11 cellular contexts compared by ENCODE assay signal in the genomic region with DNA sequence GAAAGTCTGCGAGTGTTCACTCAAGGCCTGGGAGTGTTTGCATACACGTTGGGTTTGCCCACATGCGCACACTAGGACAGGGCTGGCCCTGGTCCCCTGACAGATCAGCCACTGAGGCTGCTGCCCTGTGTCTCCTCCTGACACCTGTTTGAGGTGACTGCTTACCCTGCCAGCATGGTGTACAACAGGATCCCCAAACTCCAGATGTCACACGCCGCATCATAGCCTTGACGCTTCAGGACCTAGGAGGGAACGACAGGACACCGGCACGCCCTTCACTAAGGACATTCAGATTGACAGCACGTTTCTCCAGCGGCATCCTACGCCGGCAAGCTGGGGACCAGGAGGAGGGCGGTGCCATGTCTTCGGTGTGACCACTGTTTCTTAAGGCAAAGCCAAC. TPM values are rescaled to one million over a fixed set of nuclear protein-coding genes. Genes with fewer than 3 reads are reported as not detected.
DNase-seq lines count a peak whose midpoint lies in the region; ATAC-seq and TF ChIP-seq lines count a peak whose summit lies in the region.
"Had no signal": no experiment of that assay in that cellular context is flagged by ENCODE, and none has a peak within 500 bp of the region (broad histone marks: within the 10 kb centered on the region; RNA-seq: fewer than 3 reads in every experiment).

No MANE protein-coding gene starts in this region.

- H3K9me3 ChIP-seq in upper lobe of right lung = no peaks in the 10 kb centered on the region

- no peak for DNase-seq in activated naive CD4-positive, alpha-beta T cell (lab: John Stamatoyannopoulos, UW)
- DNase-seq in RPMI8226 = peak; percentile 50
- peak; percentile 26 for DNase-seq in upper lobe of right lung
- no peak for DNase-seq in foreskin fibroblast
- DNase-seq in NCI-H2029 (lab: John Stamatoyannopoulos, UW) = no peak
- no peak for DNase-seq in epidermal melanocyte (ENCODE audit: insufficient read length, low spot score)
- DNase-seq: cerebellar nuclear complex, islet precursor cell, PC-9 had no signal

- H3K27ac Mint-ChIP-seq in activated naive CD4-positive, alpha-beta T cell treated with anti-CD3 and anti-CD28 coated beads, Interleukin-2, amount 50 U/mL, for 24 hours = peak overlapping the region; percentile 89

- intact Hi-C loops in upper lobe of right lung (cut with DNase I) = no loop called here

- H3K27me3 ChIP-seq in upper lobe of right lung = no peaks in the 10 kb centered on the region

- no peak overlapping the region for H3K4me3 ChIP-seq in upper lobe of right lung
- H3K4me3 ChIP-seq in foreskin fibroblast (ENCODE audit: low read depth in 1 of 2, low read length in 2 of 2) = no peak overlapping the region
- H3K4me3 ChIP-seq: PC-9 had no signal

- H3K4me3 Mint-ChIP-seq in activated naive CD4-positive, alpha-beta T cell treated with anti-CD3 and anti-CD28 coated beads, Interleukin-2, amount 50 U/mL, for 24 hours = no peak overlapping the region

- H3K27me3 Mint-ChIP-seq in activated naive CD4-positive, alpha-beta T cell treated with anti-CD3 and anti-CD28 coated beads, Interleukin-2, amount 50 U/mL, for 24 hours = no peaks in the 10 kb centered on the region

- no peak overlapping the region for H3K27ac ChIP-seq in upper lobe of right lung
- H3K27ac ChIP-seq: PC-9 had no signal

- TF ChIP-seq CTCF in upper lobe of right lung (IDR thresholded peaks at IDR 0.05) = no peak
- TF ChIP-seq CTCF in foreskin fibroblast (IDR thresholded peaks at IDR 0.05; ENCODE audit: low read depth, low read length) = no peak

- H3K4me1 ChIP-seq in upper lobe of right lung = peaks cover 10% of the 10 kb centered on the region

- peak; percentile 19 for ATAC-seq in HG02759 (IDR thresholded peaks at IDR 0.05; ENCODE audit: unreplicated experiment)
- ATAC-seq in upper lobe of right lung = no peak

- H3K36me3 ChIP-seq in upper lobe of right lung = peaks cover 78% of the 10 kb centered on the region

- H3K4me1 Mint-ChIP-seq in activated naive CD4-positive, alpha-beta T cell treated with anti-CD3 and anti-CD28 coated beads, Interleukin-2, amount 50 U/mL, for 24 hours = peaks cover 69% of the 10 kb centered on the region

- peaks cover 9% of the 10 kb centered on the region for H3K36me3 Mint-ChIP-seq in activated naive CD4-positive, alpha-beta T cell treated with anti-CD3 and anti-CD28 coated beads, Interleukin-2, amount 50 U/mL, for 24 hours

- peaks cover 6% of the 10 kb centered on the region for H3K9me3 Mint-ChIP-seq in activated naive CD4-positive, alpha-beta T cell treated with anti-CD3 and anti-CD28 coated beads, Interleukin-2, amount 50 U/mL, for 24 hours

RNA-seq across cellular contexts. Expression of a gene that starts 37.0 kb away (rescaled TPM):
- total RNA-seq in upper lobe of right lung = 51.2 TPM

Comparison
In these comparisons a context has a peak if more than half of its experiments do, and no peak if none do; other contexts are left out.
1. DNase-seq: peak in RPMI8226 (single experiment) and upper lobe of right lung (single experiment); none in activated naive CD4-positive, alpha-beta T cell (0 of 4), foreskin fibroblast (0 of 2), NCI-H2029 (single experiment) and epidermal melanocyte (single experiment).